ENCODE assay signal across 8 cellular contexts in the genomic region with DNA sequence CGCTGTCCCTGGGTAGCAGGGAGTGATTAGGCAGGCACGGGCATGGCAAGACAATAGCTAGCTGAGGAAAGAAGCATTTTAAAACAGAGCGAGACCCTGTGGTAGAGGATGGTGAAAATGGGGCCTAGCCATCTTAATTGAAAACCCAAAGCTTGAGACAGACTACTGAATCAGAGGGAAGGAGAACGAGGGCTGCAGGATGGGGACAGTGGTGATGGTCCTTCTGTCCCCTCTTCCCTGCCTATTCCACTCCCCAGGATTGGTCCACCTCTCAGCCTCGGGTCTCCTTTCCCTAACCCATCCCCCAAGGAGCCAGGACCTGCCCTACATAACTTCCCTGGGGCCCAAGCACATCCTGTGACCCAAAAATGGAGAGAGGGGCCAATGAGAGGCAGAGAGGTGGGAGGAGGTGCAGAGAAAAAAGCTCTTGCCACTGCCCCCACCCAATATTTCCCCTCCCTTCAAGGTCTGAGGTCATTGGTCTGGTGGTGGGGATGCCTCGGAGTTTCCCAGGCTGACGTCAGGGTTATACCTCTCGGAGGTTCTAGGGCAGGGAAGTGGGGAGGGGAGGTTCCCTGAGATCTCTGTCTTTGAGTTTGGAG. TPM values are rescaled to one million over a fixed set of nuclear protein-coding genes. Genes with fewer than 3 reads are reported as not detected.
DNase-seq lines count a peak whose midpoint lies in the region; ATAC-seq, FAIRE-seq and TF ChIP-seq lines count a peak whose summit lies in the region.

No MANE protein-coding gene starts in this region.

- H3K4me2 ChIP-seq in A549 = peak overlapping the region; percentile 82

- H3K4me1 ChIP-seq in A549 (peaks cover 37% of the 10 kb centered on the region), HUES64 (ENCODE audit: insufficient read depth, low read length) (peaks cover 28% of the 10 kb centered on the region), adipocyte (ENCODE audit: control insufficient read depth, insufficient read depth, low read length) (peaks cover 37% of the 10 kb centered on the region)

- ATAC-seq in A549 = no peak
- ATAC-seq in stimulated activated naive CD8-positive, alpha-beta T cell treated with anti-CD3 and anti-CD28 coated beads, Interleukin-15, amount 100 ng/mL, for 72 hours = peak; percentile 34
- no peak for ATAC-seq in HG03139 (IDR thresholded peaks at IDR 0.05; ENCODE audit: unreplicated experiment)
- ATAC-seq in GM21381 (IDR thresholded peaks at IDR 0.05; ENCODE audit: unreplicated experiment) = no peak

- no peak for FAIRE-seq in A549 (lab: Jason Lieb, UNC)

- peaks cover 0 to 5% of the 10 kb centered on the region in 2 donors for H3K9me3 Mint-ChIP-seq in stimulated activated naive CD8-positive, alpha-beta T cell treated with anti-CD3 and anti-CD28 coated beads, Interleukin-15, amount 100 ng/mL, for 72 hours

- POLR2A ChIA-PET in A549 (lab: Yijun Ruan, JAX) = interaction anchor here (0.7 kb wide), 1 partner anchor 35 kb away, joined by 5 read pairs; a partner anchor contains a TSS

- H3K27me3 ChIP-seq in HUES64 (ENCODE audit: insufficient read depth, low read length) = no peaks in the 10 kb centered on the region
- H3K27me3 ChIP-seq in adipocyte (replicated peaks; ENCODE audit: control insufficient read depth, insufficient read depth, low read length) = no peaks in the 10 kb centered on the region

- peak overlapping the region; percentile 97 to 99 for H3K27ac Mint-ChIP-seq in stimulated activated naive CD8-positive, alpha-beta T cell treated with anti-CD3 and anti-CD28 coated beads, Interleukin-15, amount 100 ng/mL, for 72 hours

- TF ChIP-seq RAD21 in A549 (conservative IDR thresholded peaks at IDR 0.05 in 1 of 2, IDR thresholded peaks at IDR 0.05 in 1 of 2) = no peak

- DNase-seq in A549 (ENCODE audit: low read depth in 1 of 2, low spot score in 1 of 2) (no peak), adipocyte (ENCODE audit: low read depth) (no peak), iris pigment epithelial cell (ENCODE audit: low read depth) (peak; percentile 59), NCI-H2029 (lab: John Stamatoyannopoulos, UW) (no peak)
- peak; percentile 48 to 86 for DNase-seq in stimulated activated naive CD8-positive, alpha-beta T cell treated with anti-CD3 and anti-CD28 coated beads, Interleukin-15, amount 100 ng/mL, for 72 hours

- no peaks in the 10 kb centered on the region for H3K27me3 Mint-ChIP-seq in stimulated activated naive CD8-positive, alpha-beta T cell treated with anti-CD3 and anti-CD28 coated beads, Interleukin-15, amount 100 ng/mL, for 72 hours

- no peak for TF ChIP-seq EP300 in A549 (IDR thresholded peaks at IDR 0.05)

- 59% methylated on average over 7 of the region's 8 CpGs for WGBS in A549 (ENCODE audit: missing lambda C conversion rate)
- 23% methylated on average over 8 of the region's 8 CpGs for WGBS in HUES64

- peak overlapping the region; percentile 94 to 96 for H3K4me3 Mint-ChIP-seq in stimulated activated naive CD8-positive, alpha-beta T cell treated with anti-CD3 and anti-CD28 coated beads, Interleukin-15, amount 100 ng/mL, for 72 hours

- TF ChIP-seq POLR2A in A549 (IDR thresholded peaks at IDR 0.05; ENCODE audit: low read length) = no peak

- peaks cover 68% of the 10 kb centered on the region for H3K4me1 Mint-ChIP-seq in stimulated activated naive CD8-positive, alpha-beta T cell treated with anti-CD3 and anti-CD28 coated beads, Interleukin-15, amount 100 ng/mL, for 72 hours

- CTCF ChIA-PET in A549 (lab: Yijun Ruan, JAX) = interaction anchor here (0.6 to 1.0 kb wide), 4 partner anchors 28 to 171 kb away, joined by 3 to 4 read pairs (median 3); no protein-coding TSS in a partner anchor

- H3K36me3 ChIP-seq in HUES64 (ENCODE audit: insufficient read depth, low read length) (peaks cover 38% of the 10 kb centered on the region), adipocyte (ENCODE audit: control insufficient read depth, insufficient read depth, low read length, severe bottlenecking) (peaks cover 22% of the 10 kb centered on the region)

- H3K4me3 ChIP-seq in A549 = peak overlapping the region; percentile 36
- peak overlapping the region; percentile 90 for H3K4me3 ChIP-seq in HUES64 (ENCODE audit: low read length)
- H3K4me3 ChIP-seq in adipocyte (ENCODE audit: low read length) = peak overlapping the region; percentile 92

- peak overlapping the region; percentile 48 for H3K9ac ChIP-seq in HUES64 (ENCODE audit: low read depth, low read length)
- H3K9ac ChIP-seq in adipocyte (ENCODE audit: low read length) = peak overlapping the region; percentile 84

- no peak for TF ChIP-seq CTCF in A549 (IDR thresholded peaks at IDR 0.05)

- no peaks in the 10 kb centered on the region for H3K9me3 ChIP-seq in A549
- no peaks in the 10 kb centered on the region for H3K9me3 ChIP-seq in HUES64 (ENCODE audit: insufficient read depth, low read depth, low read length)
- no peaks in the 10 kb centered on the region for H3K9me3 ChIP-seq in adipocyte (ENCODE audit: control insufficient read depth, low read length)

- H3K27ac ChIP-seq in A549 (peak overlapping the region; percentile 85 to 95), HUES64 (ENCODE audit: low read depth, low read length) (peak overlapping the region; percentile 82)

TF ChIP-seq in A549, 52 proteins besides CTCF, POLR2A, EP300 and RAD21:
- TF ChIP-seq JUN (IDR thresholded peaks at IDR 0.05) = no peak
- TF ChIP-seq JUNB (IDR thresholded peaks at IDR 0.05) = no peak
- TF ChIP-seq RNF2 (IDR thresholded peaks at IDR 0.05; ENCODE audit: borderline replicate concordance, low read depth) = no peak
- TF ChIP-seq, protein P1, sequence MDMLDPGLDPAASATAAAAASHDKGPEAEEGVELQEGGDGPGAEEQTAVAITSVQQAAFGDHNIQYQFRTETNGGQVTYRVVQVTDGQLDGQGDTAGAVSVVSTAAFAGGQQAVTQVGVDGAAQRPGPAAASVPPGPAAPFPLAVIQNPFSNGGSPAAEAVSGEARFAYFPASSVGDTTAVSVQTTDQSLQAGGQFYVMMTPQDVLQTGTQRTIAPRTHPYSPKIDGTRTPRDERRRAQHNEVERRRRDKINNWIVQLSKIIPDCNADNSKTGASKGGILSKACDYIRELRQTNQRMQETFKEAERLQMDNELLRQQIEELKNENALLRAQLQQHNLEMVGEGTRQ (IDR thresholded peaks at IDR 0.05) = no peak

RNA-seq across cellular contexts. Expression of a gene that starts 0.9 kb away (rescaled TPM):
- polyA plus RNA-seq in A549 (2011; rRNA removed) = 98.9 and 106 TPM in 2 replicates
- 203 and 209 TPM in 2 replicates for polyA plus RNA-seq in A549 (2012; cell fraction: cytosol; rRNA removed)
- polyA plus RNA-seq in A549 (2012; cell fraction: nucleus; rRNA removed) = 194 and 236 TPM in 2 replicates
- polyA plus RNA-seq in A549 (2017; fragmentation: RNase III; extraction: RNeasy Plus Mini Kit Qiagen cat#74134 plus additional on column Dnase treatment) = 171 to 175 TPM (median 172 TPM) in 3 replicates
- 52.4 and 69.0 TPM in 2 replicates for polyA minus RNA-seq in A549 (2011; rRNA and poly(A)+ RNA removed)
- polyA plus RNA-seq in HUES64 (2013, experiment 1 of 2) = 210 TPM
- polyA plus RNA-seq in HUES64 (2013, experiment 2 of 2) = 234 TPM

RNA-seq across cellular contexts. Expression of a gene that starts 1.1 kb away (rescaled TPM):
- 2.2 and 3.6 TPM in 2 replicates for polyA plus RNA-seq in A549 (2011; rRNA removed)
- 3.3 and 4.1 TPM in 2 replicates for polyA plus RNA-seq in A549 (2012; cell fraction: cytosol; rRNA removed)
- 15.8 and 16.4 TPM in 2 replicates for polyA plus RNA-seq in A549 (2012; cell fraction: nucleus; rRNA removed)
- polyA plus RNA-seq in A549 (2017; fragmentation: RNase III; extraction: RNeasy Plus Mini Kit Qiagen cat#74134 plus additional on column Dnase treatment) = 6.9 to 10.8 TPM (median 9.2 TPM) in 3 replicates
- polyA minus RNA-seq in A549 (2011; rRNA and poly(A)+ RNA removed) = 1.5 and 2.3 TPM in 2 replicates
- 51.5 TPM for polyA plus RNA-seq in HUES64 (2013, experiment 1 of 2)
- 50.1 TPM for polyA plus RNA-seq in HUES64 (2013, experiment 2 of 2)

RNA-seq across cellular contexts. Expression of a gene that starts 8.0 kb away (rescaled TPM):
- polyA plus RNA-seq in A549 (2011; rRNA removed) (14.0 and 21.2 TPM in 2 replicates), A549 (2017; fragmentation: RNase III; extraction: RNeasy Plus Mini Kit Qiagen cat#74134 plus additional on column Dnase treatment) (16.6 to 21.6 TPM (median 21.4 TPM) in 3 replicates)
- polyA plus RNA-seq in A549 (2012; cell fraction: cytosol; rRNA removed) = 16.8 and 18.5 TPM in 2 replicates
- polyA plus RNA-seq in A549 (2012; cell fraction: nucleus; rRNA removed) = 69.5 and 80.6 TPM in 2 replicates
- 10.6 and 13.2 TPM in 2 replicates for polyA minus RNA-seq in A549 (2011; rRNA and poly(A)+ RNA removed)
- 34.9 TPM for polyA plus RNA-seq in HUES64 (2013, experiment 1 of 2)
- 39.5 TPM for polyA plus RNA-seq in HUES64 (2013, experiment 2 of 2)

RNA-seq across cellular contexts. Expression of a gene that starts 27.2 kb away (rescaled TPM):
- polyA plus RNA-seq in A549 (2011; rRNA removed) = 23.0 and 23.9 TPM in 2 replicates
- 46.2 and 51.0 TPM in 2 replicates for polyA plus RNA-seq in A549 (2012; cell fraction: cytosol; rRNA removed)
- polyA plus RNA-seq in A549 (2012; cell fraction: nucleus; rRNA removed) = 75.5 and 83.0 TPM in 2 replicates
- polyA plus RNA-seq in A549 (2017; fragmentation: RNase III; extraction: RNeasy Plus Mini Kit Qiagen cat#74134 plus additional on column Dnase treatment) = 29.1 to 33.7 TPM (median 30.5 TPM) in 3 replicates
- 33.4 TPM in 2 replicates for polyA minus RNA-seq in A549 (2011; rRNA and poly(A)+ RNA removed)
- polyA plus RNA-seq in HUES64 (2013, experiment 1 of 2) = 61.5 TPM
- polyA plus RNA-seq in HUES64 (2013, experiment 2 of 2) = 66.2 TPM

RNA-seq across cellular contexts. Expression of a gene that starts 35.6 kb away (rescaled TPM):
- polyA plus RNA-seq in A549 (2011; rRNA removed) (6.9 and 9.5 TPM in 2 replicates), A549 (2017; fragmentation: RNase III; extraction: RNeasy Plus Mini Kit Qiagen cat#74134 plus additional on column Dnase treatment) (9.1 to 9.9 TPM (median 9.5 TPM) in 3 replicates)
- polyA plus RNA-seq in A549 (2012; cell fraction: cytosol; rRNA removed) = 3.2 and 4.1 TPM in 2 replicates
- 7.9 and 9.2 TPM in 2 replicates for polyA plus RNA-seq in A549 (2012; cell fraction: nucleus; rRNA removed)
- polyA minus RNA-seq in A549 (2011; rRNA and poly(A)+ RNA removed) = 13.9 and 18.0 TPM in 2 replicates
- polyA plus RNA-seq in HUES64 (2013, experiment 1 of 2) = 20.3 TPM
- polyA plus RNA-seq in HUES64 (2013, experiment 2 of 2) = 16.4 TPM

Comparison
In these comparisons a context has a peak if more than half of its experiments do, and no peak if none do; other contexts are left out.
1. DNase-seq: peak in iris pigment epithelial cell (single experiment) and stimulated activated naive CD8-positive, alpha-beta T cell treated with anti-CD3 and anti-CD28 coated beads, Interleukin-15, amount 100 ng/mL, for 72 hours (2 of 2); none in A549 (0 of 2), adipocyte (single experiment) and NCI-H2029 (single experiment).
2. H3K4me3 ChIP-seq: peak in every context shown above with its lines; median percentile 92 in adipocyte; 90 in HUES64; 36 in A549.